10 cellular contexts compared by ENCODE assay signal in the genomic region with DNA sequence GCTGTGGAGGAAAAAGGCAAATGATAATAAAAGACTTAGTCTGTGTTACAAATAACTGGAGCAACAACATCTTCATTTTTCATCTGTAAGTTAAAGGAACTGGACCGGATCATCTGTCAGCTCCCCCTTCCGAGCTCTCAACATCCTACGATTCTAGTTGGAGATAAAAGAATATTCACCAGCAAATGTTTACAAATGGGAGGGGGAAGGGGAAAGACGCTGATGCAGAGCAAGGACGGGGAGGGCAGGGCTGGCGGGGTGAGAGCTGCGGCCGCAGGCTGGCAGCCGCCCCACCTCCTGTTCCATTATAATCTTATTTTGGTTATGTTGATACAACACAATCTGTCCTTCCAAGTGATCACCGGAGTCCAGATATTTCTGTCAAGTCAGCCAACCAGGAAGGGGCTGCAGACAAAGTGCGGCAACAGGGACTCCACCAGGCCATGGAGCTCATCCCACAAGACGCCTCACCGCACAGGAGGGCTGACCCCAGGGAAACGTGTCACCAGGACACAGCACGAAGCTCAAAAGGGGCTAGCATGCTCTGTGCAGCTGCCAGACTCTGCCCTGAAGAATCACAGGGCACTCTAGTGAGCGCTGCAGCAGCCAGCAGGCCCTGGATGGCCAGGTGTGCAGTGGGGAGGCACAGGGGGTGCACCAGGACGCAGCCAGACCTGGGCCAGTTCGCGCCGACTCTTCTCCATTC. TPM values are rescaled to one million over a fixed set of nuclear protein-coding genes. Genes with fewer than 3 reads are reported as not detected.
DNase-seq lines count a peak whose midpoint lies in the region; ATAC-seq and TF ChIP-seq lines count a peak whose summit lies in the region.
"Had no signal": no experiment of that assay in that cellular context is flagged by ENCODE, and none has a peak within 500 bp of the region (broad histone marks: within the 10 kb centered on the region; RNA-seq: fewer than 3 reads in every experiment).

No MANE protein-coding gene starts in this region.

- ATAC-seq in gastroesophageal sphincter = peak; percentile 82

- no peak for DNase-seq in CD8-positive, alpha-beta memory T cell
- no peak for DNase-seq in neural progenitor cell (ENCODE audit: low spot score)
- DNase-seq in effector CD4-positive, alpha-beta T cell = no peak
- DNase-seq in NCI-H1105 (lab: John Stamatoyannopoulos, UW) = no peak
- no peak for DNase-seq in activated CD4-positive, alpha-beta T cell treated with anti-CD3 and anti-CD28 coated beads for 4 hours
- no peak for DNase-seq in NCI-H69 (lab: John Stamatoyannopoulos, UW)
- DNase-seq: activated naive CD4-positive, alpha-beta T cell; hippocampal formation had no signal

- WGBS in gastroesophageal sphincter (ENCODE audit: low coverage in 1 of 2), 2 donors = 0 to 10% methylated on average over 3 to 10 of the region's 20 CpGs

- H3K27ac Mint-ChIP-seq in CD8-positive, alpha-beta memory T cell = peak overlapping the region in 6 of 8 donors; percentile 4 to 70 (median 60)
- peak overlapping the region; percentile 4 for H3K27ac Mint-ChIP-seq in neural progenitor cell

- no peak overlapping the region for H3K4me3 Mint-ChIP-seq in CD8-positive, alpha-beta memory T cell
- H3K4me3 Mint-ChIP-seq in neural progenitor cell = no peak overlapping the region

- no peak overlapping the region for H3K9ac ChIP-seq in neural progenitor cell

- H3K27ac ChIP-seq in CD8-positive, alpha-beta memory T cell (ENCODE audit: low read depth, low read length) = no peak overlapping the region
- H3K27ac ChIP-seq in gastroesophageal sphincter (peak overlapping the region; percentile 41 to 82 (median 78)), neural progenitor cell (no peak overlapping the region)

- peaks cover 13% of the 10 kb centered on the region for H3K36me3 ChIP-seq in CD8-positive, alpha-beta memory T cell (ENCODE audit: insufficient read depth, low read length)
- H3K36me3 ChIP-seq in gastroesophageal sphincter (peaks cover 0 to 56% of the 10 kb centered on the region in 2 donors), neural progenitor cell (no peaks in the 10 kb centered on the region)

- peak in 1 of 4 experiments; percentile 10 for TF ChIP-seq CTCF in gastroesophageal sphincter (IDR thresholded peaks at IDR 0.05)
- TF ChIP-seq CTCF in neural progenitor cell (IDR thresholded peaks at IDR 0.05) = no peak

- peaks cover 23 to 51% (median 42%) of the 10 kb centered on the region in 3 donors for H3K4me1 Mint-ChIP-seq in CD8-positive, alpha-beta memory T cell
- H3K4me1 Mint-ChIP-seq in neural progenitor cell = peaks cover 17% of the 10 kb centered on the region

- no peaks in the 10 kb centered on the region for H3K4me1 ChIP-seq in CD8-positive, alpha-beta memory T cell (ENCODE audit: insufficient read depth, low read length)
- H3K4me1 ChIP-seq in gastroesophageal sphincter = peaks cover 0 to 60% (median 13%) of the 10 kb centered on the region in 3 donors
- H3K4me1 ChIP-seq in neural progenitor cell = peaks cover 1% of the 10 kb centered on the region

- CTCF ChIA-PET in CD8-positive, alpha-beta memory T cell (lab: Charles Lee) = no interaction called here

- H4K20me1 ChIP-seq in neural progenitor cell (ENCODE audit: low read depth) = peaks cover 22% of the 10 kb centered on the region

- no peak overlapping the region for H2AFZ ChIP-seq in neural progenitor cell (replicated peaks)

- no peaks in the 10 kb centered on the region for H3K27me3 Mint-ChIP-seq in CD8-positive, alpha-beta memory T cell
- H3K27me3 Mint-ChIP-seq in neural progenitor cell (ENCODE audit: insufficient read depth, low read depth) = peaks cover 4% of the 10 kb centered on the region

- no peak for TF ChIP-seq EP300 in gastroesophageal sphincter (IDR thresholded peaks at IDR 0.05)

- H3K4me2 ChIP-seq in neural progenitor cell = no peak overlapping the region

- H3K9me3 ChIP-seq in CD8-positive, alpha-beta memory T cell (ENCODE audit: low read length) = no peaks in the 10 kb centered on the region
- H3K9me3 ChIP-seq in gastroesophageal sphincter (no peaks in the 10 kb centered on the region), neural progenitor cell (ENCODE audit: low read depth) (no peaks in the 10 kb centered on the region)

- H3K4me3 ChIP-seq in CD8-positive, alpha-beta memory T cell (ENCODE audit: low read length) = no peak overlapping the region
- H3K4me3 ChIP-seq in gastroesophageal sphincter (peak overlapping the region in 1 of 2 donors; percentile 22), neural progenitor cell (no peak overlapping the region)

- no peaks in the 10 kb centered on the region for H3K27me3 ChIP-seq in CD8-positive, alpha-beta memory T cell (ENCODE audit: insufficient read depth, low read length, poor library complexity, severe bottlenecking)
- H3K27me3 ChIP-seq in gastroesophageal sphincter (no peaks in the 10 kb centered on the region), neural progenitor cell (no peaks in the 10 kb centered on the region)

- no peaks in the 10 kb centered on the region for H3K9me3 Mint-ChIP-seq in CD8-positive, alpha-beta memory T cell
- H3K9me3 Mint-ChIP-seq in neural progenitor cell = no peaks in the 10 kb centered on the region

- TF ChIP-seq POLR2A in gastroesophageal sphincter (IDR thresholded peaks at IDR 0.05) = no peak

- no peaks in the 10 kb centered on the region for H3F3A ChIP-seq in neural progenitor cell (ENCODE audit: low read depth)

- peaks cover 19% of the 10 kb centered on the region for H3K79me2 ChIP-seq in neural progenitor cell (ENCODE audit: low read depth)

- H3K36me3 Mint-ChIP-seq in CD8-positive, alpha-beta memory T cell = peaks cover 0 to 73% (median 12%) of the 10 kb centered on the region in 3 donors
- H3K36me3 Mint-ChIP-seq in neural progenitor cell = peaks cover 23% of the 10 kb centered on the region

- POLR2A ChIA-PET in CD8-positive, alpha-beta memory T cell (lab: Charles Lee) = no interaction called here

TF ChIP-seq in PFSK-1, 5 proteins besides CTCF, POLR2A, EP300 and RAD21:
- TF ChIP-seq FOXP2 (optimal IDR thresholded peaks at IDR 0.05; ENCODE audit: borderline replicate concordance, extremely low read depth, extremely low read length, insufficient read depth) = peak; percentile 29
- no peak for TF ChIP-seq SIN3A (IDR thresholded peaks at IDR 0.05; ENCODE audit: borderline replicate concordance, insufficient read depth, low read length)

RNA-seq across cellular contexts. Expression of a gene that starts 19.7 kb away (rescaled TPM):
- 10 to 100 TPM; 35.6 to 40.9 TPM for total RNA-seq in CD8-positive, alpha-beta memory T cell
- polyA plus RNA-seq in CD8-positive, alpha-beta memory T cell = 27.4 TPM
- polyA plus RNA-seq in PFSK-1 (2012; ENCODE audit: insufficient read length, low read depth) = 39.5 TPM
- 100 to 1,000 TPM in 1 of 4 donors, 10 to 100 TPM in 3; 69.2 to 141 (median 85.1) TPM for total RNA-seq in gastroesophageal sphincter
- total RNA-seq in neural progenitor cell (ENCODE audit: low replicate concordance) = 5.8 and 19.8 TPM in 2 replicates

RNA-seq across cellular contexts. Expression of a gene that starts 28.2 kb away (rescaled TPM):
- 10 to 100 TPM; 47.1 to 51.5 TPM for total RNA-seq in CD8-positive, alpha-beta memory T cell
- polyA plus RNA-seq in CD8-positive, alpha-beta memory T cell = 151 TPM
- 77.6 TPM for polyA plus RNA-seq in PFSK-1 (2012; ENCODE audit: insufficient read length, low read depth)
- 10 to 100 TPM; 53.9 to 64.8 (median 57.9) TPM for total RNA-seq in gastroesophageal sphincter
- 32.5 and 39.1 TPM in 2 replicates for total RNA-seq in neural progenitor cell (ENCODE audit: low replicate concordance)

RNA-seq across cellular contexts. Expression of a gene that starts 46.7 kb away (rescaled TPM):
- total RNA-seq in CD8-positive, alpha-beta memory T cell = 1 to 10 TPM; 7.5 to 8.4 TPM
- polyA plus RNA-seq in CD8-positive, alpha-beta memory T cell = 2.5 TPM
- polyA plus RNA-seq in PFSK-1 (2012; ENCODE audit: insufficient read length, low read depth) = 7.1 TPM
- 1 to 10 TPM in 3 of 4 donors, under 1 TPM in 1; 0.67 to 4.2 (median 2.2) TPM for total RNA-seq in gastroesophageal sphincter
- total RNA-seq in neural progenitor cell (ENCODE audit: low replicate concordance) = 4.8 and 6.7 TPM in 2 replicates

Comparison
In these comparisons a context has a peak if more than half of its experiments do, and no peak if none do; other contexts are left out.
1. H3K27ac ChIP-seq: peak in gastroesophageal sphincter (4 of 4); none in CD8-positive, alpha-beta memory T cell (single experiment) and neural progenitor cell (single experiment).